ENCODE assay signal across 11 cellular contexts in the genomic region with DNA sequence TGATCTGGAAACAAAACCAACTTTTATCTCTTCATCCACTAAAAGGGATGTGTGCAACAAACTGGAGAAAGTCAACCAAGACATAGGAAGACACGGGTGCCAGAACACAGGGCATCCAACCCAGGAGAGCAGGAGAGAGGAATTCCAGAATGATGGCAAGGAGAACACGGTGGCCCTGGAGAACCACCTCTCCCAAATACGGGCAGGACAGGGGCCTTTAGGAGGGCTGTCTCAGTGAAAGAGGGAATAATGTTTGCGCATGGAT.
A peak's percentile ranks its signal among the peaks of the same experiment; 100 is the strongest.
DNase-seq lines count a peak whose midpoint lies in the region; ATAC-seq, FAIRE-seq and TF ChIP-seq lines count a peak whose summit lies in the region.
"Had no signal": no experiment of that assay in that cellular context is flagged by ENCODE, and none has a peak within 500 bp of the region (broad histone marks: within the 10 kb centered on the region; RNA-seq: fewer than 3 reads in every experiment).

No MANE protein-coding gene starts in this region.

- H3K4ac ChIP-seq in trophoblast cell (ENCODE audit: low read depth, low read length) = no peak overlapping the region

- no peak overlapping the region for H3K4me3 Mint-ChIP-seq in activated naive CD4-positive, alpha-beta T cell treated with anti-CD3 and anti-CD28 coated beads for 36 hours
- H3K4me3 Mint-ChIP-seq in neural progenitor cell = no peak overlapping the region
- H3K4me3 Mint-ChIP-seq: HFFc6 had no signal

- H3K9ac ChIP-seq in GM12878 (ENCODE audit: control insufficient read depth, insufficient read depth, low read length) (no peak overlapping the region), trophoblast cell (ENCODE audit: low read length) (no peak overlapping the region), neural progenitor cell (no peak overlapping the region)

- SMC1A ChIA-PET in GM12878 (lab: Charles Lee; ENCODE audit: uncharacterized antibody, unreplicated experiment) = interaction anchor here (0.8 to 5.0 kb wide), 15 partner anchors 12 to 108 kb away, joined by 3 to 65 read pairs (median 7); no protein-coding TSS in a partner anchor

- no peaks in the 10 kb centered on the region for H3K9me3 ChIP-seq in RWPE2 (ENCODE audit: severe bottlenecking)
- H3K9me3 ChIP-seq in GM12878 (replicated peaks; ENCODE audit: control insufficient read depth, insufficient read depth, low read length) = no peaks in the 10 kb centered on the region; the same call in 2 of the 3 replicates
- no peaks in the 10 kb centered on the region for H3K9me3 ChIP-seq in trophoblast cell (ENCODE audit: insufficient read depth, low read depth, low read length)
- no peaks in the 10 kb centered on the region for H3K9me3 ChIP-seq in neural progenitor cell (ENCODE audit: low read depth)
- H3K9me3 ChIP-seq in sigmoid colon = no peaks in the 10 kb centered on the region
- no peaks in the 10 kb centered on the region for H3K9me3 ChIP-seq in ovary

- POLR2A ChIA-PET in GM12878 (lab: Charles Lee) = interaction anchor here (0.8 to 1.6 kb wide), 8 partner anchors 13 to 102 kb away, joined by 3 to 6 read pairs (median 4); no protein-coding TSS in a partner anchor

- H3K9me3 Mint-ChIP-seq in activated naive CD4-positive, alpha-beta T cell treated with anti-CD3 and anti-CD28 coated beads for 36 hours = no peaks in the 10 kb centered on the region
- H3K9me3 Mint-ChIP-seq in neural progenitor cell = no peaks in the 10 kb centered on the region

- H3K36me3 Mint-ChIP-seq in activated naive CD4-positive, alpha-beta T cell treated with anti-CD3 and anti-CD28 coated beads for 36 hours (ENCODE audit: low read depth) = no peaks in the 10 kb centered on the region
- no peaks in the 10 kb centered on the region for H3K36me3 Mint-ChIP-seq in neural progenitor cell

- H2AK5ac ChIP-seq in trophoblast cell (ENCODE audit: low read length) = peak overlapping the region; percentile 96

- H3F3A ChIP-seq in neural progenitor cell (ENCODE audit: low read depth) = no peaks in the 10 kb centered on the region

- no peaks in the 10 kb centered on the region for H4K20me1 ChIP-seq in GM12878 (ENCODE audit: control insufficient read depth, insufficient read depth)
- no peaks in the 10 kb centered on the region for H4K20me1 ChIP-seq in neural progenitor cell (ENCODE audit: low read depth)

- peaks cover 10% of the 10 kb centered on the region for H3K79me1 ChIP-seq in trophoblast cell (ENCODE audit: low read length)

- H3K36me3 ChIP-seq in RWPE2 (ENCODE audit: low read depth) (no peaks in the 10 kb centered on the region), GM12878 (ENCODE audit: control insufficient read depth in 2 of 2, insufficient read depth in 2 of 2, low read length in 1 of 2) (no peaks in the 10 kb centered on the region), trophoblast cell (ENCODE audit: control insufficient read depth in 1 of 2, insufficient read depth in 2 of 2, low read length in 2 of 2) (no peaks in the 10 kb centered on the region), neural progenitor cell (no peaks in the 10 kb centered on the region), sigmoid colon (no peaks in the 10 kb centered on the region), ovary (no peaks in the 10 kb centered on the region)

- H3K27ac Mint-ChIP-seq in activated naive CD4-positive, alpha-beta T cell treated with anti-CD3 and anti-CD28 coated beads for 36 hours = peak overlapping the region; percentile 54
- H3K27ac Mint-ChIP-seq in neural progenitor cell = no peak overlapping the region
- H3K27ac Mint-ChIP-seq: HFFc6 had no signal

- H3K27me3 Mint-ChIP-seq in activated naive CD4-positive, alpha-beta T cell treated with anti-CD3 and anti-CD28 coated beads for 36 hours (ENCODE audit: low read depth) = no peaks in the 10 kb centered on the region
- H3K27me3 Mint-ChIP-seq in neural progenitor cell (ENCODE audit: insufficient read depth, low read depth) = peaks cover 4% of the 10 kb centered on the region

- no peak for TF ChIP-seq EP300 in GM12878 (IDR thresholded peaks at IDR 0.05; ENCODE audit: borderline replicate concordance in 1 of 2, control insufficient read depth in 1 of 2, low read depth in 2 of 2, low read length in 2 of 2)
- TF ChIP-seq EP300 in sigmoid colon (IDR thresholded peaks at IDR 0.05) = no peak
- no peak for TF ChIP-seq EP300 in ovary (IDR thresholded peaks at IDR 0.05)

- H3K27ac ChIP-seq in RWPE2 (ENCODE audit: poor library complexity, severe bottlenecking) (peak overlapping the region; percentile 76), GM12878 (ENCODE audit: control insufficient read depth, insufficient read depth) (0 out of 2 replicates have a peak overlapping the region, but pooled peaks have one; percentile 22), trophoblast cell (ENCODE audit: low read depth, low read length) (no peak overlapping the region), neural progenitor cell (no peak overlapping the region), sigmoid colon (no peak overlapping the region), ovary (no peak overlapping the region)

- peak overlapping the region; percentile 46 for H3K18ac ChIP-seq in trophoblast cell (ENCODE audit: low read length)

- 59% methylated on average over 4 of the region's 4 CpGs for WGBS in GM12878 (ENCODE audit: insufficient coverage, insufficient replicate concordance, low lambda C conversion rate, missing lambda C conversion rate)
- no CpG with 5 or more reads among the region's 4 CpGs for WGBS in trophoblast cell (ENCODE audit: extremely low coverage, insufficient coverage, insufficient read length)
- 96 to 97% methylated on average over 4 of the region's 4 CpGs for WGBS in sigmoid colon, 2 donors
- WGBS in ovary, 3 donors = 90 to 92% (median 92%) methylated on average over 4 of the region's 4 CpGs

- H4K12ac ChIP-seq in trophoblast cell (ENCODE audit: low read depth, low read length) = no peak overlapping the region

- no TSS peak for BruUV-seq in GM12878 (replicated peaks; lab: Mats Ljungman, UMichigan)

- H4K8ac ChIP-seq in trophoblast cell (ENCODE audit: low read depth, low read length) = no peak overlapping the region

- H3K27me3 ChIP-seq in RWPE2 (ENCODE audit: insufficient read depth, poor library complexity, severe bottlenecking) = no peaks in the 10 kb centered on the region
- H3K27me3 ChIP-seq in GM12878 (replicated peaks in 1 of 2; ENCODE audit: control insufficient read depth in 2 of 2, insufficient read depth in 2 of 2, low read length in 1 of 2) = no peaks in the 10 kb centered on the region
- H3K27me3 ChIP-seq in trophoblast cell (ENCODE audit: insufficient read depth, low read length) = no peaks in the 10 kb centered on the region
- H3K27me3 ChIP-seq in neural progenitor cell = no peaks in the 10 kb centered on the region
- H3K27me3 ChIP-seq in sigmoid colon = no peaks in the 10 kb centered on the region
- H3K27me3 ChIP-seq in ovary = no peaks in the 10 kb centered on the region

- RAD21 ChIA-PET in GM12878 (lab: Charles Lee; ENCODE audit: unreplicated experiment) = interaction anchor here (0.7 to 3.7 kb wide), 22 partner anchors 8 to 195 kb away, joined by 3 to 23 read pairs (median 3); no protein-coding TSS in a partner anchor

- intact Hi-C loops in activated naive CD4-positive, alpha-beta T cell treated with anti-CD3 and anti-CD28 coated beads for 36 hours (cut with micrococcal nuclease) = loop anchor here (5.0 kb wide), 2 partner anchors 202 to 418 kb away; a partner anchor contains a TSS
- intact Hi-C loops in GM12878 (cut with micrococcal nuclease; ENCODE audit: unreplicated experiment) (loop anchor here (5.0 kb wide), 1 partner anchor 48 kb away; no protein-coding TSS in a partner anchor), sigmoid colon (cut with DNase I) (no loop called here), ovary (cut with DNase I) (no loop called here)

- peak overlapping the region; percentile 46 for H2BK5ac ChIP-seq in trophoblast cell (ENCODE audit: low read depth, low read length, poor library complexity)

- CTCF ChIA-PET in activated naive CD4-positive, alpha-beta T cell treated with anti-CD3 and anti-CD28 coated beads for 36 hours (lab: Charles Lee) = no interaction called here
- CTCF ChIA-PET in GM12878 (lab: Yijun Ruan, JAX) = interaction anchor here (0.8 to 1.5 kb wide), 8 partner anchors 11 to 178 kb away, joined by 4 to 5 read pairs (median 4); no protein-coding TSS in a partner anchor

- H3K4me3 ChIP-seq in RWPE2 (ENCODE audit: severe bottlenecking) (no peak overlapping the region), GM12878 (peak overlapping the region; percentile 21; the same call in 1 of the 2 replicates), trophoblast cell (ENCODE audit: low read depth, low read length) (no peak overlapping the region), neural progenitor cell (no peak overlapping the region), sigmoid colon (no peak overlapping the region), ovary (no peak overlapping the region)

- FAIRE-seq in GM12878 (lab: Jason Lieb, UNC) = no peak

- H3K79me2 ChIP-seq in GM12878 (ENCODE audit: control insufficient read depth, insufficient read depth, low read length) (no peaks in the 10 kb centered on the region), trophoblast cell (ENCODE audit: control insufficient read depth, insufficient read depth, low read length, poor library complexity) (no peaks in the 10 kb centered on the region), neural progenitor cell (ENCODE audit: low read depth) (no peaks in the 10 kb centered on the region)

- DNase-seq in activated naive CD4-positive, alpha-beta T cell treated with anti-CD3 and anti-CD28 coated beads for 36 hours = no peak
- no peak for DNase-seq in activated naive CD4-positive, alpha-beta T cell treated with Interleukin-2 at 50 U/mL for 16 hours
- DNase-seq in RWPE2 (ENCODE audit: low spot score) = no peak
- DNase-seq in GM12878 (ENCODE audit: low read depth, low spot score) = no peak
- no peak for DNase-seq in trophoblast cell
- no peak for DNase-seq in neural progenitor cell (ENCODE audit: low spot score)
- no peak for DNase-seq in sigmoid colon
- no peak for DNase-seq in ovary
- DNase-seq: DMS79 treated with DMSO at 0.1 percent for 48 hours, HFFc6, NCI-H187 had no signal

- H3K4me2 ChIP-seq in GM12878 (ENCODE audit: control insufficient read depth, insufficient read depth) = peak overlapping the region; percentile 72
- H3K4me2 ChIP-seq in trophoblast cell (ENCODE audit: low read length) = no peak overlapping the region
- no peak overlapping the region for H3K4me2 ChIP-seq in neural progenitor cell

- H3K14ac ChIP-seq in trophoblast cell (ENCODE audit: low read length) = peak overlapping the region; percentile 50

- H2BK120ac ChIP-seq in trophoblast cell (ENCODE audit: insufficient read depth, low read length, poor library complexity) = peak overlapping the region; percentile 58

- in situ Hi-C loops in GM12878 (cut with MboI) = no loop called here

- H3K4me1 Mint-ChIP-seq in activated naive CD4-positive, alpha-beta T cell treated with anti-CD3 and anti-CD28 coated beads for 36 hours (ENCODE audit: low read depth) = peaks cover 25% of the 10 kb centered on the region
- peaks cover under 1% of the 10 kb centered on the region for H3K4me1 Mint-ChIP-seq in neural progenitor cell

- ATAC-seq in RWPE2 (ENCODE audit: low read depth) (no peak), GM12878 (no peak)

- no peak for TF ChIP-seq POLR2A in GM12878 (IDR thresholded peaks at IDR 0.05; ENCODE audit: low read depth, low read length)
- TF ChIP-seq POLR2A in sigmoid colon (IDR thresholded peaks at IDR 0.05) = no peak
- TF ChIP-seq POLR2A in ovary (IDR thresholded peaks at IDR 0.05) = no peak

- peak overlapping the region; percentile 67 for H4K91ac ChIP-seq in trophoblast cell (ENCODE audit: low read depth, low read length)

- no peak overlapping the region for H3K23ac ChIP-seq in trophoblast cell (ENCODE audit: low read length)

- peaks cover 19% of the 10 kb centered on the region for H3K4me1 ChIP-seq in RWPE2 (ENCODE audit: insufficient read depth, poor library complexity, severe bottlenecking)
- peaks cover 36% of the 10 kb centered on the region for H3K4me1 ChIP-seq in GM12878 (ENCODE audit: control insufficient read depth, insufficient read depth, low read length)
- peaks cover 7 to 10% of the 10 kb centered on the region in 2 experiments for H3K4me1 ChIP-seq in trophoblast cell (ENCODE audit: control insufficient read depth in 1 of 2, insufficient read depth in 2 of 2, low read length in 2 of 2)
- H3K4me1 ChIP-seq in neural progenitor cell = no peaks in the 10 kb centered on the region
- no peaks in the 10 kb centered on the region for H3K4me1 ChIP-seq in sigmoid colon
- H3K4me1 ChIP-seq in ovary (ENCODE audit: insufficient read depth) = no peaks in the 10 kb centered on the region

- H2AFZ ChIP-seq in GM12878 (ENCODE audit: control insufficient read depth, low read depth, low read length) (no peak overlapping the region), trophoblast cell (ENCODE audit: insufficient read depth, low read length, poor library complexity) (no peak overlapping the region), neural progenitor cell (replicated peaks) (no peak overlapping the region)

- TF ChIP-seq CTCF in RWPE2 (IDR thresholded peaks at IDR 0.05; ENCODE audit: poor library complexity, severe bottlenecking) (no peak), GM12878 (IDR thresholded peaks at IDR 0.05 in 2 of 3, conservative IDR thresholded peaks at IDR 0.05 in 1 of 3; ENCODE audit: control insufficient read depth in 2 of 3, extremely low read depth in 1 of 3, insufficient read depth in 1 of 3, low read depth in 3 of 3, low read length in 3 of 3) (no peak), neural progenitor cell (IDR thresholded peaks at IDR 0.05) (no peak), sigmoid colon (IDR thresholded peaks at IDR 0.05) (no peak), ovary (IDR thresholded peaks at IDR 0.05) (no peak)

- peak overlapping the region; percentile 92 for H2BK12ac ChIP-seq in trophoblast cell (ENCODE audit: low read length)

- TF ChIP-seq RAD21 in GM12878 (IDR thresholded peaks at IDR 0.05; ENCODE audit: insufficient read depth, low read depth, low read length) = no peak

Comparison
In these comparisons a context has a peak if more than half of its experiments do, and no peak if none do; other contexts are left out.
1. H3K27ac ChIP-seq: peak in RWPE2 (single experiment) and GM12878 (single experiment); none in trophoblast cell (single experiment), neural progenitor cell (single experiment), sigmoid colon (0 of 4) and ovary (0 of 2).
2. intact Hi-C loops: an anchor here in activated naive CD4-positive, alpha-beta T cell treated with anti-CD3 and anti-CD28 coated beads for 36 hours (5.0 kb wide) and GM12878 (5.0 kb wide); none called in sigmoid colon and ovary.